In genomic region chr3:130903412-130903908, GRCh38 we compare ENCODE assay signal across 25 cellular contexts.
"Had no signal": no experiment of that assay in that cellular context is flagged by ENCODE, and none has a peak within 500 bp of the region (broad histone marks: within the 10 kb centered on the region; RNA-seq: fewer than 3 reads in every experiment).

No MANE protein-coding gene starts in this region.

- ATAC-seq: esophagus mucosa, gastrocnemius medialis, heart right ventricle, left cardiac atrium, left lung, left ventricle myocardium superior, lower lobe of right lung had no signal

- H3K36me3 ChIP-seq: esophagus squamous epithelium, gastrocnemius medialis, heart right ventricle, left lung, lower lobe of right lung had no signal

- H3K9me3 ChIP-seq: esophagus squamous epithelium, gastrocnemius medialis, heart right ventricle, left lung, lower lobe of right lung had no signal

- FAIRE-seq: colon, islet of Langerhans, keratinocyte had no signal

- DNase-seq: dermis blood vessel endothelial cell; dorsolateral prefrontal cortex; effector CD4-positive, alpha-beta T cell; effector memory CD4-positive, alpha-beta T cell; erythroblast; esophagus squamous epithelium; foreskin fibroblast; foreskin melanocyte; gastrocnemius medialis; glutamatergic neuron; head of caudate nucleus; heart right ventricle; hippocampal formation; left cardiac atrium; left lung; left ventricle myocardium superior; lower lobe of right lung; mesendoderm; midbrain had no signal

- H3K27ac ChIP-seq: coronary artery, dorsolateral prefrontal cortex, epithelial cell of prostate, esophagus squamous epithelium, gastrocnemius medialis, heart right ventricle, left lung, lower lobe of right lung had no signal

- H3K4me3 ChIP-seq: coronary artery, dorsolateral prefrontal cortex, esophagus squamous epithelium, gastrocnemius medialis, heart right ventricle, left lung, lower lobe of right lung had no signal

- H3K27me3 ChIP-seq: dorsolateral prefrontal cortex, esophagus squamous epithelium, gastrocnemius medialis, heart right ventricle, left lung had no signal
